Comparison of ENCODE assay signal across 1 cellular context in the genomic region with DNA sequence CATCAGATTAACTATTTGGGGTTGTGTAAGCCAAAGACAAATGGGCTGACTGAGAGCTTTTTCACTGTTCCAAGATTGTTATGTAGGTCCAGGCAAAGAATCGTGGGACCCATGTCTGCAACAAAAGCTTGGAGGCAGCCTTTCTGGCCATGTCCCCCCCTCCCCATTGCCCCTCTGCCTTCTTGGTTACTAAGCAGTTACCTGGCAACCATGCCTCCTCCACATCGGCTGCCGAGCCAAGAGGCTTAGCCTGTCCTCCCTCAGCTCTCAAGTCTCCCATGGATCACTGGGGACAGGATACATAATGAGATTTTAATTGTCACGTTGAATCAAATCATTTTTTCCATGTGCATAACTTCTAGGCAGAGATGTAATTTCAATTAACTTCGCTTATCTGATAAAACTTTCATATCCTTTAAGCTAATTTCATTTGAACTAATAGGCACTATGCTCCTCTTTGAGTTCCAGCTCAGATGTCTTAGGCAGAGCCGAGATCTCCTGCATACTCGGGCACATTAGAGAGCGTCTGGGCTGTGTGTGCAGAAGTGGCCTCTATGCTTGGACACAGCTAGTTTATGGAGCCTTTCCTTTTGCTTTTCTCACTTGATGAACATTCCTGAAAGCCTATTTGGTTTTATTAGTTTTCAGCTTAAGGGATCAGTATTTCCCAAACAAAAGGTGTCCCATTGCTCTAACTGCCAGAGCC.
TF ChIP-seq lines count a peak whose summit lies in the region.

No MANE protein-coding gene starts in this region.

TF ChIP-seq in GM23338, 12 proteins besides CTCF, POLR2A, EP300 and RAD21 (continued from another document):
- TF ChIP-seq, protein P1, sequence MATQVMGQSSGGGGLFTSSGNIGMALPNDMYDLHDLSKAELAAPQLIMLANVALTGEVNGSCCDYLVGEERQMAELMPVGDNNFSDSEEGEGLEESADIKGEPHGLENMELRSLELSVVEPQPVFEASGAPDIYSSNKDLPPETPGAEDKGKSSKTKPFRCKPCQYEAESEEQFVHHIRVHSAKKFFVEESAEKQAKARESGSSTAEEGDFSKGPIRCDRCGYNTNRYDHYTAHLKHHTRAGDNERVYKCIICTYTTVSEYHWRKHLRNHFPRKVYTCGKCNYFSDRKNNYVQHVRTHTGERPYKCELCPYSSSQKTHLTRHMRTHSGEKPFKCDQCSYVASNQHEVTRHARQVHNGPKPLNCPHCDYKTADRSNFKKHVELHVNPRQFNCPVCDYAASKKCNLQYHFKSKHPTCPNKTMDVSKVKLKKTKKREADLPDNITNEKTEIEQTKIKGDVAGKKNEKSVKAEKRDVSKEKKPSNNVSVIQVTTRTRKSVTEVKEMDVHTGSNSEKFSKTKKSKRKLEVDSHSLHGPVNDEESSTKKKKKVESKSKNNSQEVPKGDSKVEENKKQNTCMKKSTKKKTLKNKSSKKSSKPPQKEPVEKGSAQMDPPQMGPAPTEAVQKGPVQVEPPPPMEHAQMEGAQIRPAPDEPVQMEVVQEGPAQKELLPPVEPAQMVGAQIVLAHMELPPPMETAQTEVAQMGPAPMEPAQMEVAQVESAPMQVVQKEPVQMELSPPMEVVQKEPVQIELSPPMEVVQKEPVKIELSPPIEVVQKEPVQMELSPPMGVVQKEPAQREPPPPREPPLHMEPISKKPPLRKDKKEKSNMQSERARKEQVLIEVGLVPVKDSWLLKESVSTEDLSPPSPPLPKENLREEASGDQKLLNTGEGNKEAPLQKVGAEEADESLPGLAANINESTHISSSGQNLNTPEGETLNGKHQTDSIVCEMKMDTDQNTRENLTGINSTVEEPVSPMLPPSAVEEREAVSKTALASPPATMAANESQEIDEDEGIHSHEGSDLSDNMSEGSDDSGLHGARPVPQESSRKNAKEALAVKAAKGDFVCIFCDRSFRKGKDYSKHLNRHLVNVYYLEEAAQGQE (IDR thresholded peaks at IDR 0.05; ENCODE audit: unreplicated experiment) = no peak
